In the genomic region with DNA sequence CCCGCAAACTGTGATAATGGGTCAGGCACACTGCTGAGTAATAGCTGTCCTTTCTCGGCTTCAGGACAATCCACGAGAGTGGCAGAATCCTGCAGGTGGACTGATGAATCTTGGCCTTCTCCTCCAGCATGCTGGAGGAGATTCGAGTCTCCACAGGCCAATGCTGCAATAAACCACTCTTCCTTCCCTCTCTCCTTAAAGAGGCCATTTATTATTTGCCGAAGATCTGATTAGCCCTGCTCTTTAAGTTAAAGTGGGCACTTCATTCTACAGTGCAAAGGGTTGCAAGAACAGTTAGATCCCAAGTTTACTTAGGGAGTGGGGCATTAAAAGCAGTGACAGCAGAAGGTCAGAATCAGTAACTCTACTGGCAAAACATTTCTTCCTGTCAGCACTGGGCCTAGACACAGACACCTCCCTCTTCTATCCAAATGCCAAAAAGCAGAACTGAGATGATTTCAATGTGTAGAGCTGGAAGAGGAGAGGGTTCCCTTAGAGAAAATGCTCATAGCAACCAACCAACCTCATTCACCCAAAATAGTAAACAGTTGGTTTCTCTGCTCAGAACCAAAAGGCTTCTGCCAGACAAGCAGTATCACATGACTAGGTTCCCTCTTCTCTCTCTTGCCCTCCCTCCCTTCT, we compare ENCODE assay signal across 8 cellular contexts.
A peak's percentile ranks its signal among the peaks of the same experiment; 100 is the strongest.
DNase-seq lines count a peak whose midpoint lies in the region; ATAC-seq, FAIRE-seq and TF ChIP-seq lines count a peak whose summit lies in the region.

No MANE protein-coding gene starts in this region.

- no peak overlapping the region for H3K23ac ChIP-seq in neuronal stem cell (ENCODE audit: low read depth, low read length, poor library complexity)

- H3K4me3 ChIP-seq in K562 (no peak overlapping the region), neuronal stem cell (ENCODE audit: low read length in 2 of 2) (no peak overlapping the region)

- TF ChIP-seq CTCF in K562 (IDR thresholded peaks at IDR 0.05 in 2 of 3, conservative IDR thresholded peaks at IDR 0.05 in 1 of 3; ENCODE audit: insufficient read depth in 2 of 3, low read depth in 1 of 3, low read length in 3 of 3), result no peak

- POLR2A ChIA-PET in K562 (lab: Yijun Ruan, JAX), result interaction anchor here (0.5 kb wide), 1 partner anchor 145 kb away, joined by 3 read pairs; no protein-coding TSS in a partner anchor

- no peak overlapping the region for H3K14ac ChIP-seq in neuronal stem cell (ENCODE audit: low read length)

- H4K20me1 ChIP-seq in K562 (replicated peaks; ENCODE audit: control insufficient read depth, insufficient read depth, low read length), result no peaks in the 10 kb centered on the region; the same call in 1 of the 2 replicates

- peak overlapping the region; percentile 74 for H3K4me3 Mint-ChIP-seq in memory B cell

- FAIRE-seq in K562 (lab: Jason Lieb, UNC), result no peak

- BruUV-seq in K562 (replicated peaks; lab: Mats Ljungman, UMichigan), result no TSS peak

- H3K27me3 Mint-ChIP-seq in memory B cell, result no peaks in the 10 kb centered on the region

- H2BK15ac ChIP-seq in neuronal stem cell (ENCODE audit: low read length), result no peak overlapping the region

- no peak for TF ChIP-seq EP300 in K562 (IDR thresholded peaks at IDR 0.05; ENCODE audit: low read length)

- no peak for TF ChIP-seq RAD21 in K562 (CRISPR knock-in tag; conservative IDR thresholded peaks at IDR 0.05 in 1 of 2, IDR thresholded peaks at IDR 0.05 in 1 of 2)

- 42% methylated on average over 5 of the region's 5 CpGs for WGBS in K562 (ENCODE audit: insufficient coverage, low coverage, missing lambda C conversion rate)
- WGBS in neuronal stem cell (ENCODE audit: extremely low coverage in 2 of 2, insufficient read length in 2 of 2, insufficient replicate concordance in 1 of 2), 2 donors, result no CpG with 5 or more reads among the region's 5 CpGs

- H2BK120ac ChIP-seq in neuronal stem cell (ENCODE audit: low read depth, low read length), result no peak overlapping the region

- no peak overlapping the region for H4K91ac ChIP-seq in neuronal stem cell (ENCODE audit: low read depth, low read length, poor library complexity)

- no peak overlapping the region for H2AFZ ChIP-seq in K562 (ENCODE audit: low read depth, low read length)
- H2AFZ ChIP-seq in neuronal stem cell (ENCODE audit: low read length), result no peak overlapping the region

- H3K27ac ChIP-seq in K562 (ENCODE audit: extremely low read depth, low read depth, low read length) (no peak overlapping the region), neuronal stem cell (replicated peaks; ENCODE audit: low read length) (no peak overlapping the region)

- no peak overlapping the region for H2AK5ac ChIP-seq in neuronal stem cell (ENCODE audit: low read depth, low read length)

- in situ Hi-C loops in G401 (cut with HindIII; ENCODE audit: low sequenced_read_pairs), result no loop called here
- in situ Hi-C loops in K562 (cut with MboI), result no loop called here

- no peaks in the 10 kb centered on the region for H3K27me3 ChIP-seq in K562 (ENCODE audit: control insufficient read depth in 2 of 2, insufficient read depth in 2 of 2, low read length in 2 of 2)
- H3K27me3 ChIP-seq in neuronal stem cell (ENCODE audit: control insufficient read depth in 3 of 3, insufficient read depth in 3 of 3, low read depth in 1 of 3, low read length in 3 of 3), result no peaks in the 10 kb centered on the region

- H3K4ac ChIP-seq in neuronal stem cell (ENCODE audit: low read length), result no peak overlapping the region

- H3K79me1 ChIP-seq in neuronal stem cell (ENCODE audit: low read depth, low read length), result no peaks in the 10 kb centered on the region

- ATAC-seq in GM19467 (IDR thresholded peaks at IDR 0.05; ENCODE audit: unreplicated experiment), result peak; percentile 77
- peak; percentile 92 for ATAC-seq in HG03521 (IDR thresholded peaks at IDR 0.05; ENCODE audit: unreplicated experiment)
- no peak; the same call in 2 of the 3 replicates for ATAC-seq in K562
- peak; percentile 96 for ATAC-seq in memory B cell (ENCODE audit: low read depth)

- H2BK5ac ChIP-seq in neuronal stem cell (ENCODE audit: low read length), result no peak overlapping the region

- H4K8ac ChIP-seq in neuronal stem cell (ENCODE audit: low read depth, low read length), result no peak overlapping the region

- H3K9me3 Mint-ChIP-seq in memory B cell, result no peaks in the 10 kb centered on the region

- H3K4me1 ChIP-seq in K562 (replicated peaks in 1 of 2; ENCODE audit: control insufficient read depth in 2 of 2, insufficient read depth in 2 of 2, low read length in 2 of 2) (0 out of 5 replicates have a peak, but pooled peaks cover 0 to 8% of the 10 kb centered on the region in 2 experiments), neuronal stem cell (ENCODE audit: control insufficient read depth in 2 of 2, insufficient read depth in 1 of 2, low read depth in 1 of 2, low read length in 2 of 2) (peaks cover 0 to 6% of the 10 kb centered on the region in 2 donors)

- no peak overlapping the region for H2BK12ac ChIP-seq in neuronal stem cell (ENCODE audit: low read length)

- H3K36me3 Mint-ChIP-seq in memory B cell, result peaks cover 3% of the 10 kb centered on the region

- H3K27ac Mint-ChIP-seq in memory B cell, result peak overlapping the region; percentile 98

- CTCF ChIA-PET in K562 (lab: Yijun Ruan, JAX; ENCODE audit: low intra/inter-chr PET ratio), result no interaction called here

- TF ChIP-seq POLR2A in K562 (conservative IDR thresholded peaks at IDR 0.05), result no peak

- H3K4me2 ChIP-seq in K562 (ENCODE audit: insufficient read depth, low read length) (no peak overlapping the region), neuronal stem cell (ENCODE audit: insufficient read depth, low read length, poor library complexity, severe bottlenecking) (no peak overlapping the region)

- H3K9me3 ChIP-seq in K562 (replicated peaks; ENCODE audit: control insufficient read depth, insufficient read depth, low read depth, low read length) (no peaks in the 10 kb centered on the region), neuronal stem cell (replicated peaks in 1 of 2; ENCODE audit: control insufficient read depth in 2 of 2, insufficient read depth in 1 of 2, low read depth in 1 of 2, low read length in 2 of 2) (no peaks in the 10 kb centered on the region)

- peak; percentile 76 for DNase-seq in G401 (ENCODE audit: low spot score)
- DNase-seq in K562 (ENCODE audit: extremely low read depth in 1 of 4, low spot score in 3 of 4), result no peak
- peak; percentile 19 to 74 for DNase-seq in memory B cell (ENCODE audit: low spot score in 2 of 2)
- no peak for DNase-seq in NCI-H2081 (lab: John Stamatoyannopoulos, UW)
- DNase-seq in neuronal stem cell (ENCODE audit: low spot score), result no peak
- DNase-seq in NCI-H82 (lab: John Stamatoyannopoulos, UW), result no peak

- H3K9me1 ChIP-seq in K562 (ENCODE audit: control insufficient read depth, insufficient read depth, low read length), result no peaks in the 10 kb centered on the region

- H3K4me1 Mint-ChIP-seq in memory B cell, result peaks cover 28% of the 10 kb centered on the region

- no peak overlapping the region for H3K18ac ChIP-seq in neuronal stem cell (ENCODE audit: low read length)

- H3K36me3 ChIP-seq in K562 (ENCODE audit: control insufficient read depth, insufficient read depth, low read length), result no peaks in the 10 kb centered on the region
- no peaks in the 10 kb centered on the region for H3K36me3 ChIP-seq in neuronal stem cell (replicated peaks in 1 of 2; ENCODE audit: control insufficient read depth in 2 of 2, insufficient read depth in 2 of 2, low read length in 2 of 2)

- no peaks in the 10 kb centered on the region; the same call in 2 of the 3 replicates for H3K79me2 ChIP-seq in K562 (ENCODE audit: control insufficient read depth, insufficient read depth, low read length)

- intact Hi-C loops in K562 (cut with micrococcal nuclease), result no loop called here

- H3K9ac ChIP-seq in K562 (ENCODE audit: insufficient read depth in 1 of 2, low read depth in 2 of 2, low read length in 2 of 2), result no peak overlapping the region
- no peak overlapping the region for H3K9ac ChIP-seq in neuronal stem cell (ENCODE audit: low read depth, low read length, poor library complexity)

TF ChIP-seq in K562, 482 proteins besides CTCF, POLR2A, EP300 and RAD21:
- peak; percentile 84; the same call in 1 of the 2 replicates for TF ChIP-seq FOXJ2 (tag; IDR thresholded peaks at IDR 0.05)
- TF ChIP-seq MEIS2 (IDR thresholded peaks at IDR 0.05; ENCODE audit: partially characterized antibody), result no peak
- TF ChIP-seq ZNF766 (CRISPR knock-in tag; conservative IDR thresholded peaks at IDR 0.05), result peak; percentile 33; the same call in 1 of the 2 replicates
- TF ChIP-seq, protein P1, sequence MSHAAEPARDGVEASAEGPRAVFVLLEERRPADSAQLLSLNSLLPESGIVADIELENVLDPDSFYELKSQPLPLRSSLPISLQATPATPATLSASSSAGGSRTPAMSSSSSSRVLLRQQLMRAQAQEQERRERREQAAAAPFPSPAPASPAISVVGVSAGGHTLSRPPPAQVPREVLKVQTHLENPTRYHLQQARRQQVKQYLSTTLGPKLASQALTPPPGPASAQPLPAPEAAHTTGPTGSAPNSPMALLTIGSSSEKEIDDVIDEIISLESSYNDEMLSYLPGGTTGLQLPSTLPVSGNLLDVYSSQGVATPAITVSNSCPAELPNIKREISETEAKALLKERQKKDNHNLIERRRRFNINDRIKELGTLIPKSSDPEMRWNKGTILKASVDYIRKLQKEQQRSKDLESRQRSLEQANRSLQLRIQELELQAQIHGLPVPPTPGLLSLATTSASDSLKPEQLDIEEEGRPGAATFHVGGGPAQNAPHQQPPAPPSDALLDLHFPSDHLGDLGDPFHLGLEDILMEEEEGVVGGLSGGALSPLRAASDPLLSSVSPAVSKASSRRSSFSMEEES (CRISPR knock-in tag; IDR thresholded peaks at IDR 0.05), result peak; percentile 75
- peak; percentile 40; the same call in 1 of the 2 replicates for TF ChIP-seq SPI1 (IDR thresholded peaks at IDR 0.05; ENCODE audit: borderline replicate concordance, low read depth, low read length)

Comparison
In these comparisons a context has a peak if more than half of its experiments do, and no peak if none do; other contexts are left out.
1. DNase-seq: peak in G401 (single experiment) and memory B cell (2 of 2); none in K562 (0 of 4), NCI-H2081 (0 of 2), neuronal stem cell (single experiment) and NCI-H82 (single experiment).